ENCODE assay signal across 35 cellular contexts in the genomic region with DNA sequence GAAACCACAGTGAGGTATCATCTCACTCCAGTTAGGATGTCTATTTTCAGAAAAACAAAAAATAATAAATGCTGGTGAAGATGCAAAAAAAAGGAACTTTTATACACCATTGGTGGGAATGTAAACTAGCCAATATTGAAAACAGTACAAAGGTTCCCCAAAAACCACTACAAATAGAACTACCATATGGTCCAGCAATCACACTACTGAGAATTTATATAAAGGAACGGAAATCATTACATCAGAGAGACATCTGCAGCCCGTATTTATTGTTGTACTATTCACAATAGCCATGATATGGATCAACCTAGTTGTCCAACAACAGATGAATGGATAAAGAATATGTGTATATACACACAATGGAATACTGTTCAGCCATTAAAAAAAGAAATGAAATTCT.
"Had no signal": no experiment of that assay in that cellular context is flagged by ENCODE, and none has a peak within 500 bp of the region (broad histone marks: within the 10 kb centered on the region; RNA-seq: fewer than 3 reads in every experiment).

No MANE protein-coding gene starts in this region.

- H3K36me3 ChIP-seq: adrenal gland, brain microvascular endothelial cell, colonic mucosa had no signal

- H3K4me1 Mint-ChIP-seq: activated CD4-positive, alpha-beta memory T cell treated with anti-CD3 and anti-CD28 coated beads, Interleukin-2, amount 10 ng/mL, durations not matched to agents 7 days and 5 days; activated CD8-positive, alpha-beta memory T cell treated with anti-CD3 and anti-CD28 coated beads, Interleukin-2, amount 10 ng/mL, durations not matched to agents 7 days and 5 days had no signal

- ATAC-seq: activated CD8-positive, alpha-beta memory T cell treated with anti-CD3 and anti-CD28 coated beads, Interleukin-2, amount 10 ng/mL, durations not matched to agents 7 days and 5 days; activated CD8-positive, alpha-beta T cell treated with anti-CD3 and anti-CD28 coated beads, Interleukin-2, amount 10 ng/mL, durations not matched to agents 7 days and 5 days; activated naive CD4-positive, alpha-beta T cell treated with anti-CD3 and anti-CD28 coated beads, Interleukin-2, amount 50 U/mL, for 72 hours; activated T-cell treated with anti-CD3 and anti-CD28 coated beads, Interleukin-2, amount 50 U/mL, for 4 hours; activated T-cell treated with anti-CD3 and anti-CD28 coated beads, Interleukin-2, amount 50 U/mL, for 72 hours; activated T-helper 17 cell treated with anti-CD3 and anti-CD28 coated beads, Interleukin-2, amount 50 U/mL, for 72 hours; body of pancreas had no signal

- DNase-seq: activated B cell treated with CpG ODN at 0.5 μM for 24 hours; activated CD4-positive, alpha-beta memory T cell treated with anti-CD3 and anti-CD28 coated beads, Interleukin-2, amount 10 ng/mL, durations not matched to agents 7 days and 5 days; activated CD4-positive, alpha-beta T cell treated with anti-CD3 and anti-CD28 coated beads for 4 hours; activated CD4-positive, alpha-beta T cell treated with anti-CD3 and anti-CD28 coated beads, Interleukin-2, amount 10 ng/mL, durations not matched to agents 24 days and 14 days; activated CD4-positive, alpha-beta T cell treated with anti-CD3 and anti-CD28 coated beads, Interleukin-2, amount 50 U/mL, for 1 hour; activated CD4-positive, alpha-beta T cell treated with anti-CD3 and anti-CD28 coated beads, Interleukin-2, amount 50 U/mL, for 4 hours; activated CD4-positive, CD25-positive, alpha-beta regulatory T cell treated with anti-CD3 and anti-CD28 coated beads, Interleukin-2, amount 50 U/mL, for 72 hours; activated CD8-positive, alpha-beta memory T cell treated with anti-CD3 and anti-CD28 coated beads for 24 hours; activated CD8-positive, alpha-beta memory T cell treated with anti-CD3 and anti-CD28 coated beads, Interleukin-2, amount 10 ng/mL, durations not matched to agents 7 days and 5 days; activated CD8-positive, alpha-beta memory T cell treated with anti-CD3 and anti-CD28 coated beads, Interleukin-2, amount 50 U/mL, for 48 hours; activated CD8-positive, alpha-beta T cell treated with anti-CD3 and anti-CD28 coated beads, Interleukin-2, amount 10 ng/mL, durations not matched to agents 7 days and 5 days; activated effector memory CD4-positive, alpha-beta T cell treated with anti-CD3 and anti-CD28 coated beads, Interleukin-2, amount 50 U/mL, for 16 hours; activated gamma-delta T cell treated with Interleukin-2 at 50 U/mL for 16 hours; activated naive CD4-positive, alpha-beta T cell; activated naive CD4-positive, alpha-beta T cell treated with anti-CD3 and anti-CD28 coated beads for 36 hours; activated naive CD4-positive, alpha-beta T cell treated with anti-CD3 and anti-CD28 coated beads, Interleukin-2, amount 50 U/mL, for 16 hours; activated naive CD8-positive, alpha-beta T cell treated with anti-CD3 and anti-CD28 coated beads for 36 hours; activated T-cell treated with anti-CD3 and anti-CD28 coated beads, Interleukin-2, amount 50 U/mL, for 4 hours; activated T-cell treated with anti-CD3 and anti-CD28 coated beads, Interleukin-2, amount 50 U/mL, for 72 hours; adrenal gland; amniotic stem cell; aorta; body of pancreas; brain microvascular endothelial cell; central memory CD4-positive, alpha-beta T cell; colonic mucosa; T-helper 2 cell; T-helper 9 cell had no signal

- H3K9me3 ChIP-seq: body of pancreas, colonic mucosa had no signal

- H3K27ac Mint-ChIP-seq: activated CD4-positive, alpha-beta memory T cell treated with anti-CD3 and anti-CD28 coated beads, Interleukin-2, amount 10 ng/mL, durations not matched to agents 7 days and 5 days; activated CD4-positive, alpha-beta T cell treated with anti-CD3 and anti-CD28 coated beads, Interleukin-2, amount 10 ng/mL, durations not matched to agents 24 days and 14 days; activated CD8-positive, alpha-beta memory T cell treated with anti-CD3 and anti-CD28 coated beads, Interleukin-2, amount 10 ng/mL, durations not matched to agents 7 days and 5 days; activated CD8-positive, alpha-beta T cell treated with anti-CD3 and anti-CD28 coated beads, Interleukin-2, amount 10 ng/mL, durations not matched to agents 7 days and 5 days; activated naive CD4-positive, alpha-beta T cell treated with anti-CD3 and anti-CD28 coated beads for 36 hours; activated naive CD4-positive, alpha-beta T cell treated with anti-CD3 and anti-CD28 coated beads, Interleukin-2, amount 50 U/mL, for 72 hours; activated naive CD8-positive, alpha-beta T cell treated with anti-CD3 and anti-CD28 coated beads for 36 hours; activated T-cell treated with anti-CD3 and anti-CD28 coated beads, Interleukin-2, amount 50 U/mL, for 72 hours; activated T-helper 1 cell treated with anti-CD3 and anti-CD28 coated beads, Interleukin-12 subunit alpha, Interleukin-12 subunit beta, Interleukin-2, Interleukin-4 antibody, amounts not matched to agents 30 ng/mL and 10 ng/mL and 1 ng/mL, durations not matched to agents 14 hours and 24 hours and 36 hours; activated T-helper 17 cell treated with anti-CD3 and anti-CD28 coated beads, Interleukin-2, amount 50 U/mL, for 72 hours; T-helper 1 cell treated with Interleukin-12 subunit alpha and Interleukin-12 subunit beta and Interleukin-4 antibody, amounts not matched to agents 30 μg/mL and 1 μg/mL, for 36 hours; T-helper 2 cell treated with Interferon-gamma antibody and Interleukin-4, amounts not matched to agents 5 μg/mL and 100 μg/mL, for 36 hours had no signal

- H3K27me3 ChIP-seq: adrenal gland, body of pancreas, brain microvascular endothelial cell, breast epithelium, colonic mucosa had no signal

- H3K4me3 ChIP-seq: adrenal gland, body of pancreas, breast epithelium, colonic mucosa had no signal

- H3K27me3 Mint-ChIP-seq: activated B cell treated with CpG ODN at 0.5 μM for 24 hours; activated CD4-positive, alpha-beta memory T cell treated with anti-CD3 and anti-CD28 coated beads, Interleukin-2, amount 10 ng/mL, durations not matched to agents 7 days and 5 days; activated CD4-positive, alpha-beta T cell treated with anti-CD3 and anti-CD28 coated beads, Interleukin-2, amount 10 ng/mL, durations not matched to agents 24 days and 14 days; activated CD8-positive, alpha-beta memory T cell treated with anti-CD3 and anti-CD28 coated beads, Interleukin-2, amount 10 ng/mL, durations not matched to agents 7 days and 5 days; activated naive CD8-positive, alpha-beta T cell treated with anti-CD3 and anti-CD28 coated beads for 36 hours; activated T-helper 17 cell treated with anti-CD3 and anti-CD28 coated beads, Interleukin-2, amount 50 U/mL, for 72 hours had no signal

- H3K4me1 ChIP-seq: adrenal gland, body of pancreas, breast epithelium, colonic mucosa had no signal

- H3K4me3 Mint-ChIP-seq: activated B cell treated with CpG ODN at 0.5 μM for 24 hours; activated CD4-positive, alpha-beta memory T cell treated with anti-CD3 and anti-CD28 coated beads, Interleukin-2, amount 10 ng/mL, durations not matched to agents 7 days and 5 days; activated CD4-positive, alpha-beta T cell treated with anti-CD3 and anti-CD28 coated beads, Interleukin-2, amount 10 ng/mL, durations not matched to agents 24 days and 14 days; activated CD8-positive, alpha-beta memory T cell treated with anti-CD3 and anti-CD28 coated beads, Interleukin-2, amount 10 ng/mL, durations not matched to agents 7 days and 5 days; activated CD8-positive, alpha-beta T cell treated with anti-CD3 and anti-CD28 coated beads, Interleukin-2, amount 10 ng/mL, durations not matched to agents 7 days and 5 days; activated naive CD4-positive, alpha-beta T cell treated with anti-CD3 and anti-CD28 coated beads for 36 hours; activated naive CD8-positive, alpha-beta T cell treated with anti-CD3 and anti-CD28 coated beads for 36 hours; activated T-cell treated with anti-CD3 and anti-CD28 coated beads, Interleukin-2, amount 50 U/mL, for 4 hours; activated T-cell treated with anti-CD3 and anti-CD28 coated beads, Interleukin-2, amount 50 U/mL, for 72 hours; activated T-helper 1 cell treated with anti-CD3 and anti-CD28 coated beads, Interleukin-12 subunit alpha, Interleukin-12 subunit beta, Interleukin-2, Interleukin-4 antibody, amounts not matched to agents 30 ng/mL and 10 ng/mL and 1 ng/mL, durations not matched to agents 14 hours and 24 hours and 36 hours; activated T-helper 17 cell treated with anti-CD3 and anti-CD28 coated beads, Interleukin-2, amount 50 U/mL, for 72 hours; T-helper 1 cell treated with Interleukin-12 subunit alpha and Interleukin-12 subunit beta and Interleukin-4 antibody, amounts not matched to agents 30 μg/mL and 1 μg/mL, for 36 hours; T-helper 2 cell treated with Interferon-gamma antibody and Interleukin-4, amounts not matched to agents 5 μg/mL and 100 μg/mL, for 36 hours had no signal

- H3K27ac ChIP-seq: adrenal gland, body of pancreas, brain microvascular endothelial cell, breast epithelium, colonic mucosa, VCaP had no signal
